Comparison of ENCODE assay signal across 19 cellular contexts in genomic region chr7:133753513-133753912, GRCh38.
"Had no signal": no experiment of that assay in that cellular context is flagged by ENCODE, and none has a peak within 500 bp of the region (broad histone marks: within the 10 kb centered on the region; RNA-seq: fewer than 3 reads in every experiment).

No MANE protein-coding gene starts in this region.

- H3K27me3 ChIP-seq: esophagus muscularis mucosa, neutrophil, thyroid gland, uterus had no signal

- H3K4me1 ChIP-seq: esophagus muscularis mucosa, thyroid gland, uterus had no signal

- H2AFZ ChIP-seq: parathyroid adenoma had no signal

- H3K27ac ChIP-seq: esophagus muscularis mucosa, neutrophil, parathyroid adenoma, thyroid gland, uterus had no signal

- H3K9me3 Mint-ChIP-seq: activated B cell treated with CpG ODN at 0.5 μM for 24 hours; activated naive CD8-positive, alpha-beta T cell treated with anti-CD3 and anti-CD28 coated beads, Interleukin-2, amount 10 ng/mL, durations not matched to agents 7 days and 5 days; activated T-helper 1 cell treated with anti-CD3 and anti-CD28 coated beads, Interleukin-12 subunit alpha, Interleukin-12 subunit beta, Interleukin-2, Interleukin-4 antibody, amounts not matched to agents 30 ng/mL and 10 ng/mL and 1 ng/mL, durations not matched to agents 14 hours and 24 hours and 36 hours; naive thymus-derived CD4-positive, alpha-beta T cell; stimulated activated naive B cell treated with anti-CD40 and anti-IgM and Interleukin-4, amounts not matched to agents 10 μg/mL and 1 μg/mL and 100 μg/mL, for 72 hours had no signal

- H3K4me3 Mint-ChIP-seq: activated B cell treated with CpG ODN at 0.5 μM for 24 hours; activated CD8-positive, alpha-beta T cell treated with anti-CD3 and anti-CD28 coated beads, Interleukin-2, amount 10 ng/mL, durations not matched to agents 7 days and 5 days; activated naive CD8-positive, alpha-beta T cell treated with anti-CD3 and anti-CD28 coated beads, Interleukin-2, amount 10 ng/mL, durations not matched to agents 7 days and 5 days; activated T-helper 1 cell treated with anti-CD3 and anti-CD28 coated beads, Interleukin-12 subunit alpha, Interleukin-12 subunit beta, Interleukin-2, Interleukin-4 antibody, amounts not matched to agents 30 ng/mL and 10 ng/mL and 1 ng/mL, durations not matched to agents 14 hours and 24 hours and 36 hours; naive thymus-derived CD4-positive, alpha-beta T cell; stimulated activated naive B cell treated with anti-CD40 and anti-IgM and Interleukin-4, amounts not matched to agents 10 μg/mL and 1 μg/mL and 100 μg/mL, for 72 hours; T-helper 17 cell had no signal

- DNase-seq: activated B cell treated with CpG ODN at 0.5 μM for 24 hours; activated CD4-positive, alpha-beta T cell treated with anti-CD3 and anti-CD28 coated beads for 48 hours; activated CD8-positive, alpha-beta memory T cell treated with anti-CD3 and anti-CD28 coated beads, Interleukin-2, amount 50 U/mL, for 4 hours; activated CD8-positive, alpha-beta T cell treated with anti-CD3 and anti-CD28 coated beads, Interleukin-2, amount 10 ng/mL, durations not matched to agents 7 days and 5 days; activated naive CD4-positive, alpha-beta T cell; activated naive CD8-positive, alpha-beta T cell treated with anti-CD3 and anti-CD28 coated beads, Interleukin-2, amount 10 ng/mL, durations not matched to agents 7 days and 5 days; anterior cingulate cortex; left cardiac atrium; naive thymus-derived CD4-positive, alpha-beta T cell; stimulated activated CD4-positive, alpha-beta T cell treated with anti-CD3 and anti-CD28 coated beads, Interleukin-2, amount 100 ng/mL, for 48 hours; stimulated activated naive B cell treated with anti-CD40 and anti-IgM and Interleukin-4, amounts not matched to agents 10 μg/mL and 1 μg/mL and 100 μg/mL, for 72 hours; T-helper 17 cell; thyroid gland; uterus had no signal

- ATAC-seq: activated CD8-positive, alpha-beta T cell treated with anti-CD3 and anti-CD28 coated beads, Interleukin-2, amount 10 ng/mL, durations not matched to agents 7 days and 5 days; left cardiac atrium; naive thymus-derived CD4-positive, alpha-beta T cell; stimulated activated naive B cell treated with anti-CD40 and anti-IgM and Interleukin-4, amounts not matched to agents 10 μg/mL and 1 μg/mL and 100 μg/mL, for 72 hours; T-helper 17 cell had no signal

- H3K36me3 ChIP-seq: esophagus muscularis mucosa, neutrophil, thyroid gland, uterus had no signal

- H3K4me1 Mint-ChIP-seq: activated B cell treated with CpG ODN at 0.5 μM for 24 hours; activated naive CD8-positive, alpha-beta T cell treated with anti-CD3 and anti-CD28 coated beads, Interleukin-2, amount 10 ng/mL, durations not matched to agents 7 days and 5 days; stimulated activated naive B cell treated with anti-CD40 and anti-IgM and Interleukin-4, amounts not matched to agents 10 μg/mL and 1 μg/mL and 100 μg/mL, for 72 hours; T-helper 17 cell had no signal

- H3K9ac ChIP-seq: parathyroid adenoma had no signal

- H3K27ac Mint-ChIP-seq: activated B cell treated with CpG ODN at 0.5 μM for 24 hours; activated CD8-positive, alpha-beta T cell treated with anti-CD3 and anti-CD28 coated beads, Interleukin-2, amount 10 ng/mL, durations not matched to agents 7 days and 5 days; activated naive CD8-positive, alpha-beta T cell treated with anti-CD3 and anti-CD28 coated beads, Interleukin-2, amount 10 ng/mL, durations not matched to agents 7 days and 5 days; activated T-helper 1 cell treated with anti-CD3 and anti-CD28 coated beads, Interleukin-12 subunit alpha, Interleukin-12 subunit beta, Interleukin-2, Interleukin-4 antibody, amounts not matched to agents 30 ng/mL and 10 ng/mL and 1 ng/mL, durations not matched to agents 14 hours and 24 hours and 36 hours; naive thymus-derived CD4-positive, alpha-beta T cell; stimulated activated naive B cell treated with anti-CD40 and anti-IgM and Interleukin-4, amounts not matched to agents 10 μg/mL and 1 μg/mL and 100 μg/mL, for 72 hours; T-helper 17 cell had no signal

- H3K4me3 ChIP-seq: esophagus muscularis mucosa, lung, thyroid gland, uterus had no signal

- H3K9me3 ChIP-seq: esophagus muscularis mucosa, neutrophil, thyroid gland, uterus had no signal

- H3K27me3 Mint-ChIP-seq: activated B cell treated with CpG ODN at 0.5 μM for 24 hours; activated naive CD8-positive, alpha-beta T cell treated with anti-CD3 and anti-CD28 coated beads, Interleukin-2, amount 10 ng/mL, durations not matched to agents 7 days and 5 days; naive thymus-derived CD4-positive, alpha-beta T cell; stimulated activated naive B cell treated with anti-CD40 and anti-IgM and Interleukin-4, amounts not matched to agents 10 μg/mL and 1 μg/mL and 100 μg/mL, for 72 hours; T-helper 17 cell had no signal
